ENCODE assay signal across 11 cellular contexts in the genomic region with DNA sequence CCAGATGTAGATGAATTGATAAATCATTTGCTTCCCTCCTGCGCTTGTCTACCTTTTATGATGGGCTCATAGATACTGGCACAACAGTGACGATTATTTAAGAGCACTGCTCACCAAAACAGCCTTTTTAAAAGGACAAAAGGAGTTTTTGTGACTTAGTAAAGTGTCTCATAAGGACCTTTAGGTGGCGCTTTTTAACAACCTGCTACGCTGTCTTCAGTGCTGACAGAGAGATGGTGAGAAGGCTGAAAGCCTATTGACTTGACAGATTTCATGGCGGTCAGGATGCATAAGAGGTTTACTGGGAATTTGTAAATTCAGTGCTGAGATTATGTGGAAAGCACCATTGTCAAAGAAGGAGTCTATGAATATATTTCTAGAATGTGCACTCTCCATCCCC.
DNase-seq lines count a peak whose midpoint lies in the region; ATAC-seq and TF ChIP-seq lines count a peak whose summit lies in the region.
"Had no signal": no experiment of that assay in that cellular context is flagged by ENCODE, and none has a peak within 500 bp of the region (broad histone marks: within the 10 kb centered on the region; RNA-seq: fewer than 3 reads in every experiment).

No MANE protein-coding gene starts in this region.

- intact Hi-C loops in OCI-LY7 (cut with micrococcal nuclease; ENCODE audit: unreplicated experiment) (loop anchor here (1.0 to 10.0 kb wide), 2 partner anchors 170 to 445 kb away; no protein-coding TSS in a partner anchor), sciatic nerve (cut with DNase I) (no loop called here), vagina (cut with DNase I) (no loop called here)

- H3K9me3 ChIP-seq in BE2C (no peaks in the 10 kb centered on the region), OCI-LY7 (ENCODE audit: low read length) (no peaks in the 10 kb centered on the region), hepatocyte (ENCODE audit: low read depth) (no peaks in the 10 kb centered on the region), vagina (no peaks in the 10 kb centered on the region)
- H3K9me3 ChIP-seq: heart right ventricle had no signal

- peak; percentile 47 for ATAC-seq in HG02938 (IDR thresholded peaks at IDR 0.05; ENCODE audit: unreplicated experiment)
- no peak for ATAC-seq in sciatic nerve
- ATAC-seq: heart right ventricle had no signal

- peak overlapping the region; percentile 6; the same call in 1 of the 2 replicates for H2AFZ ChIP-seq in OCI-LY7 (ENCODE audit: low read length)
- H2AFZ ChIP-seq in hepatocyte: no peak overlapping the region

- CTCF ChIA-PET in OCI-LY7 (lab: Charles Lee; ENCODE audit: unreplicated experiment): no interaction called here

- H3K9me3 Mint-ChIP-seq in activated naive CD8-positive, alpha-beta T cell treated with anti-CD3 and anti-CD28 coated beads for 36 hours: peaks cover 2% of the 10 kb centered on the region

- peak; percentile 35 for TF ChIP-seq CTCF in BE2C (IDR thresholded peaks at IDR 0.05; ENCODE audit: low read depth, low read length)
- TF ChIP-seq CTCF in OCI-LY7 (conservative IDR thresholded peaks at IDR 0.05; ENCODE audit: low read length): peak; percentile 78
- TF ChIP-seq CTCF in hepatocyte (IDR thresholded peaks at IDR 0.05; ENCODE audit: poor library complexity): peak; percentile 33
- TF ChIP-seq CTCF in vagina (IDR thresholded peaks at IDR 0.05): no peak

- 40% methylated on average over 5 of the region's 5 CpGs for whole genome bisulfite sequencing in hepatocyte (ENCODE audit: low lambda C conversion rate, missing lambda C conversion rate)

- no peak overlapping the region for H3K4me3 Mint-ChIP-seq in activated naive CD8-positive, alpha-beta T cell treated with anti-CD3 and anti-CD28 coated beads for 36 hours

- H3K4me1 ChIP-seq in BE2C (no peaks in the 10 kb centered on the region), OCI-LY7 (ENCODE audit: insufficient read depth, low read length, poor library complexity, severe bottlenecking) (peaks cover 9% of the 10 kb centered on the region), hepatocyte (ENCODE audit: insufficient read depth) (no peaks in the 10 kb centered on the region), vagina (no peaks in the 10 kb centered on the region)
- H3K4me1 ChIP-seq: heart right ventricle had no signal

- no peak overlapping the region for H3K27ac Mint-ChIP-seq in activated naive CD8-positive, alpha-beta T cell treated with anti-CD3 and anti-CD28 coated beads for 36 hours

- BruUV-seq in OCI-LY7 (replicated peaks; lab: Mats Ljungman, UMichigan): no TSS peak

- H3K36me3 Mint-ChIP-seq in activated naive CD8-positive, alpha-beta T cell treated with anti-CD3 and anti-CD28 coated beads for 36 hours: no peaks in the 10 kb centered on the region

- H3K79me2 ChIP-seq in OCI-LY7 (ENCODE audit: insufficient read depth, low read depth, low read length) (no peaks in the 10 kb centered on the region), hepatocyte (no peaks in the 10 kb centered on the region)

- H3K36me3 ChIP-seq in BE2C: no peaks in the 10 kb centered on the region
- no peaks in the 10 kb centered on the region; the same call in 1 of the 2 replicates for H3K36me3 ChIP-seq in OCI-LY7 (ENCODE audit: insufficient read depth, low read length)
- H3K36me3 ChIP-seq in hepatocyte (replicated peaks; ENCODE audit: insufficient read depth, low read depth): no peaks in the 10 kb centered on the region
- no peaks in the 10 kb centered on the region for H3K36me3 ChIP-seq in vagina
- H3K36me3 ChIP-seq: heart right ventricle had no signal

- H3K4me3 ChIP-seq in BE2C (ENCODE audit: low read depth, low read length) (no peak overlapping the region), OCI-LY7 (ENCODE audit: low read depth, low read length, poor library complexity, severe bottlenecking) (no peak overlapping the region), hepatocyte (no peak overlapping the region), vagina (no peak overlapping the region)
- H3K4me3 ChIP-seq: heart right ventricle had no signal

- no peaks in the 10 kb centered on the region for H3K27me3 Mint-ChIP-seq in activated naive CD8-positive, alpha-beta T cell treated with anti-CD3 and anti-CD28 coated beads for 36 hours

- no peaks in the 10 kb centered on the region for H4K20me1 ChIP-seq in OCI-LY7 (ENCODE audit: insufficient read depth, low read length)
- no peaks in the 10 kb centered on the region for H4K20me1 ChIP-seq in hepatocyte (ENCODE audit: insufficient read depth, poor library complexity, severe bottlenecking)

- H3K4me1 Mint-ChIP-seq in activated naive CD8-positive, alpha-beta T cell treated with anti-CD3 and anti-CD28 coated beads for 36 hours: no peaks in the 10 kb centered on the region

- TF ChIP-seq POLR2A in vagina (IDR thresholded peaks at IDR 0.05): no peak

- H3K27me3 ChIP-seq in BE2C: peaks cover 3% of the 10 kb centered on the region; the same call in 1 of the 2 replicates
- no peaks in the 10 kb centered on the region for H3K27me3 ChIP-seq in hepatocyte
- no peaks in the 10 kb centered on the region for H3K27me3 ChIP-seq in vagina

- POLR2A ChIA-PET in OCI-LY7 (lab: Charles Lee): no interaction called here

- no peak for DNase-seq in BE2C
- DNase-seq in OCI-LY7 (ENCODE audit: low spot score): peak; percentile 67
- peak; percentile 40 for DNase-seq in hepatocyte (ENCODE audit: low spot score)
- DNase-seq in activated naive CD8-positive, alpha-beta T cell treated with anti-CD3 and anti-CD28 coated beads for 36 hours: no peak
- no peak for DNase-seq in sciatic nerve (ENCODE audit: low spot score)
- DNase-seq in NCI-H226: no peak
- no peak for DNase-seq in vagina (ENCODE audit: extremely low spot score in 2 of 2)
- DNase-seq: activated CD4-positive, alpha-beta T cell treated with anti-CD3 and anti-CD28 coated beads, Interleukin-2, amount 50 U/mL, for 4 hours; GF-D8; heart right ventricle had no signal

- H3K9me2 ChIP-seq in OCI-LY7 (ENCODE audit: insufficient read depth, low read length): no peaks in the 10 kb centered on the region
- H3K9me2 ChIP-seq in hepatocyte (replicated peaks; ENCODE audit: insufficient read depth): no peaks in the 10 kb centered on the region

- no peak overlapping the region for H3K27ac ChIP-seq in OCI-LY7 (ENCODE audit: low read depth, low read length, poor library complexity, severe bottlenecking)
- no peak overlapping the region for H3K27ac ChIP-seq in hepatocyte
- no peak overlapping the region for H3K27ac ChIP-seq in vagina
- H3K27ac ChIP-seq: heart right ventricle had no signal

- H3K4me2 ChIP-seq in OCI-LY7 (ENCODE audit: low read length) (no peak overlapping the region), hepatocyte (no peak overlapping the region)

Comparison
In these comparisons a context has a peak if more than half of its experiments do, and no peak if none do; other contexts are left out.
1. DNase-seq: peak in OCI-LY7 (single experiment) and hepatocyte (single experiment); none in BE2C (single experiment), activated naive CD8-positive, alpha-beta T cell treated with anti-CD3 and anti-CD28 coated beads for 36 hours (single experiment), sciatic nerve (single experiment), NCI-H226 (single experiment) and vagina (0 of 2).
2. CTCF ChIP-seq: peak in BE2C (single experiment), OCI-LY7 (single experiment) and hepatocyte (single experiment); none in vagina (0 of 3).